In genomic region chr16:18979936-18980335, GRCh38 we compare ENCODE assay signal across 10 cellular contexts. TPM values are rescaled to one million over a fixed set of nuclear protein-coding genes. Genes with fewer than 3 reads are reported as not detected.
"Had no signal": no experiment of that assay in that cellular context is flagged by ENCODE, and none has a peak within 500 bp of the region (broad histone marks: within the 10 kb centered on the region; RNA-seq: fewer than 3 reads in every experiment).

No MANE protein-coding gene starts in this region.

- H3K27me3 ChIP-seq: right lobe of liver had no signal

- H3K27ac ChIP-seq: prostate gland, right lobe of liver, suprapubic skin, upper lobe of left lung had no signal

- H3K4me3 ChIP-seq: prostate gland, right lobe of liver, suprapubic skin, upper lobe of left lung had no signal

- DNase-seq: activated CD4-positive, alpha-beta T cell treated with anti-CD3 and anti-CD28 coated beads, Interleukin-2, amount 50 U/mL, for 1 hour; activated effector memory CD4-positive, alpha-beta T cell treated with Interleukin-2 at 50 U/mL for 16 hours; foreskin melanocyte; right lobe of liver; stimulated activated CD4-positive, alpha-beta T cell treated with anti-CD3 and anti-CD28 coated beads, Interleukin-1b, Interleukin-23, amount 100 ng/mL, for 48 hours; stimulated activated naive CD4-positive, alpha-beta T cell; upper lobe of left lung had no signal

- H3K36me3 ChIP-seq: prostate gland, right lobe of liver, suprapubic skin, upper lobe of left lung had no signal

- H3K9me3 ChIP-seq: prostate gland, right lobe of liver, suprapubic skin, upper lobe of left lung had no signal

- H3K4me1 ChIP-seq: right lobe of liver had no signal

RNA-seq across cellular contexts. Expression of gene TMC7, which starts 3.8 kb away (rescaled TPM):
- total RNA-seq: activated CD8-positive, alpha-beta memory T cell treated with anti-CD3 and anti-CD28 coated beads for 36 hours had no signal
